In genomic region chr3:184261270-184262165, GRCh38 we compare ENCODE assay signal across 8 cellular contexts. TPM values are rescaled to one million over a fixed set of nuclear protein-coding genes. Genes with fewer than 3 reads are reported as not detected.
A peak's percentile ranks its signal among the peaks of the same experiment; 100 is the strongest.
DNase-seq lines count a peak whose midpoint lies in the region; ATAC-seq and TF ChIP-seq lines count a peak whose summit lies in the region.

CAMK2N2 (minus strand) TSS chr3:184261553; CDS start chr3:184261285, 268 bp downstream.

- no peaks in the 10 kb centered on the region for H4K20me1 ChIP-seq in KMS-11 (ENCODE audit: insufficient read depth)
- no peaks in the 10 kb centered on the region for H4K20me1 ChIP-seq in fibroblast of lung (ENCODE audit: control insufficient read depth, extremely low read depth, insufficient read depth, low read length)

- H3K27ac Mint-ChIP-seq in activated T-helper 1 cell treated with anti-CD3 and anti-CD28 coated beads, Interleukin-12 subunit alpha, Interleukin-12 subunit beta, Interleukin-2, Interleukin-4 antibody, amounts not matched to agents 30 ng/mL and 10 ng/mL and 1 ng/mL, durations not matched to agents 14 hours and 24 hours and 36 hours = peak within 1 kb of the TSS; percentile 78
- peak within 1 kb of the TSS in 6 of 10 donors; percentile 22 to 87 (median 74) for H3K27ac Mint-ChIP-seq in naive thymus-derived CD8-positive, alpha-beta T cell

- CTCF ChIA-PET in GM10248 (lab: Yijun Ruan, JAX) = interaction anchor here (1.2 to 1.5 kb wide), 3 partner anchors 10 to 35 kb away, joined by 4 to 6 read pairs (median 4); partner anchors contain the start of gene EEF1AKMT4

- ATAC-seq in naive thymus-derived CD8-positive, alpha-beta T cell = peak; percentile 38 to 54
- no peak for ATAC-seq in HG03469 (IDR thresholded peaks at IDR 0.05; ENCODE audit: unreplicated experiment)

- H3K4me1 ChIP-seq in KMS-11 (ENCODE audit: low read depth, poor library complexity, severe bottlenecking) (peaks cover 8% of the 10 kb centered on the region), fibroblast of lung (ENCODE audit: control insufficient read depth, extremely low read depth, insufficient read depth, low read length) (peaks cover 5% of the 10 kb centered on the region), tibial artery (peaks cover 0 to 35% (median 31%) of the 10 kb centered on the region in 4 donors)

- H3K36me3 ChIP-seq in KMS-11 (ENCODE audit: insufficient read depth) (no peaks in the 10 kb centered on the region), fibroblast of lung (ENCODE audit: control insufficient read depth, insufficient read depth, low read length) (no peaks in the 10 kb centered on the region), tibial artery (peaks cover 6 to 14% (median 7%) of the 10 kb centered on the region in 3 donors)

- H3K79me2 ChIP-seq in KMS-11 (ENCODE audit: insufficient read depth, low read depth) = no peaks in the 10 kb centered on the region
- H3K79me2 ChIP-seq in fibroblast of lung (ENCODE audit: control insufficient read depth, insufficient read depth, low read length) = no peaks in the 10 kb centered on the region

- peaks cover 39% of the 10 kb centered on the region for H3K27me3 Mint-ChIP-seq in activated T-helper 1 cell treated with anti-CD3 and anti-CD28 coated beads, Interleukin-12 subunit alpha, Interleukin-12 subunit beta, Interleukin-2, Interleukin-4 antibody, amounts not matched to agents 30 ng/mL and 10 ng/mL and 1 ng/mL, durations not matched to agents 14 hours and 24 hours and 36 hours (ENCODE audit: insufficient read depth)
- H3K27me3 Mint-ChIP-seq in naive thymus-derived CD8-positive, alpha-beta T cell = peaks cover 19 to 58% (median 33%) of the 10 kb centered on the region in 5 donors

- H3K4me1 Mint-ChIP-seq in activated T-helper 1 cell treated with anti-CD3 and anti-CD28 coated beads, Interleukin-12 subunit alpha, Interleukin-12 subunit beta, Interleukin-2, Interleukin-4 antibody, amounts not matched to agents 30 ng/mL and 10 ng/mL and 1 ng/mL, durations not matched to agents 14 hours and 24 hours and 36 hours (ENCODE audit: low read depth) = peaks cover 17% of the 10 kb centered on the region
- peaks cover 12 to 24% (median 23%) of the 10 kb centered on the region in 4 donors for H3K4me1 Mint-ChIP-seq in naive thymus-derived CD8-positive, alpha-beta T cell

- peak; percentile 80 for DNase-seq in GM10248 (ENCODE audit: extremely low spot score)
- DNase-seq in OCI-M1 (lab: John Stamatoyannopoulos, UW) = peak; percentile 39
- peak; percentile 50 for DNase-seq in activated T-helper 1 cell treated with anti-CD3 and anti-CD28 coated beads, Interleukin-12 subunit alpha, Interleukin-12 subunit beta, Interleukin-2, Interleukin-4 antibody, amounts not matched to agents 30 ng/mL and 10 ng/mL and 1 ng/mL, durations not matched to agents 14 hours and 24 hours and 36 hours (ENCODE audit: low spot score)
- peak; percentile 38 to 60 for DNase-seq in fibroblast of lung (ENCODE audit: low read depth in 2 of 2)
- peak in 3 of 10 donors; percentile 20 to 46 (median 22) for DNase-seq in naive thymus-derived CD8-positive, alpha-beta T cell
- peak in 1 of 2 donors; percentile 69 for DNase-seq in tibial artery

- peaks cover 8% of the 10 kb centered on the region for H3K36me3 Mint-ChIP-seq in activated T-helper 1 cell treated with anti-CD3 and anti-CD28 coated beads, Interleukin-12 subunit alpha, Interleukin-12 subunit beta, Interleukin-2, Interleukin-4 antibody, amounts not matched to agents 30 ng/mL and 10 ng/mL and 1 ng/mL, durations not matched to agents 14 hours and 24 hours and 36 hours (ENCODE audit: low read depth)
- peaks cover 5 to 13% (median 11%) of the 10 kb centered on the region in 3 donors for H3K36me3 Mint-ChIP-seq in naive thymus-derived CD8-positive, alpha-beta T cell

- POLR2A ChIA-PET in GM10248 (lab: Yijun Ruan, JAX) = interaction anchor here (0.6 kb wide), 1 partner anchor 25 kb away, joined by 6 read pairs; no protein-coding TSS in a partner anchor
- POLR2A ChIA-PET in naive thymus-derived CD8-positive, alpha-beta T cell (lab: Charles Lee) = no interaction called here

- TF ChIP-seq CTCF in GM10248 (IDR thresholded peaks at IDR 0.05; ENCODE audit: control extremely low read depth, extremely low read depth, low read depth, missing control alignments) = no peak
- no peak for TF ChIP-seq CTCF in KMS-11 (conservative IDR thresholded peaks at IDR 0.05; ENCODE audit: low read depth, low read length)
- TF ChIP-seq CTCF in fibroblast of lung (conservative IDR thresholded peaks at IDR 0.05 in 1 of 2, IDR thresholded peaks at IDR 0.05 in 1 of 2; ENCODE audit: low read depth in 1 of 2, low read length in 2 of 2) = no peak
- no peak for TF ChIP-seq CTCF in tibial artery (IDR thresholded peaks at IDR 0.05)

- peak within 1 kb of the TSS; percentile 83 for H3K4me3 Mint-ChIP-seq in activated T-helper 1 cell treated with anti-CD3 and anti-CD28 coated beads, Interleukin-12 subunit alpha, Interleukin-12 subunit beta, Interleukin-2, Interleukin-4 antibody, amounts not matched to agents 30 ng/mL and 10 ng/mL and 1 ng/mL, durations not matched to agents 14 hours and 24 hours and 36 hours
- peak within 1 kb of the TSS; percentile 67 to 90 (median 84) for H3K4me3 Mint-ChIP-seq in naive thymus-derived CD8-positive, alpha-beta T cell

- H3K27me3 ChIP-seq in KMS-11 (ENCODE audit: insufficient read depth, low read depth) (peaks cover 6% of the 10 kb centered on the region), fibroblast of lung (ENCODE audit: control insufficient read depth, insufficient read depth, low read length) (peaks cover 32% of the 10 kb centered on the region), tibial artery (peaks cover 0 to 74% of the 10 kb centered on the region in 2 donors)

- H3K27ac ChIP-seq in KMS-11 (no peak within 1 kb of the TSS), fibroblast of lung (ENCODE audit: insufficient read depth, low read length) (no peak within 1 kb of the TSS), tibial artery (no peak within 1 kb of the TSS)

- H3K4me3 ChIP-seq in KMS-11 (IDR thresholded peaks at IDR 0.05; ENCODE audit: insufficient read depth, low read depth, low read length) (peak within 1 kb of the TSS; percentile 69), fibroblast of lung (replicated peaks in 1 of 4; ENCODE audit: control extremely low read depth in 1 of 4, insufficient read depth in 1 of 4, low read depth in 3 of 4, low read length in 4 of 4) (peak within 1 kb of the TSS; percentile 31 to 51 (median 45)), tibial artery (peak within 1 kb of the TSS; percentile 39 to 52)

- intact Hi-C loops in activated T-helper 1 cell treated with anti-CD3 and anti-CD28 coated beads, Interleukin-12 subunit alpha, Interleukin-12 subunit beta, Interleukin-2, Interleukin-4 antibody, amounts not matched to agents 30 ng/mL and 10 ng/mL and 1 ng/mL, durations not matched to agents 14 hours and 24 hours and 36 hours (cut with micrococcal nuclease) = loop anchor here (1.0 to 5.0 kb wide), 3 partner anchors 12 to 38 kb away; partner anchors contain the start of genes EEF1AKMT4, PSMD2 and VWA5B2
- intact Hi-C loops in tibial artery (cut with DNase I; ENCODE audit: low total_unique reads) = no loop called here

- H3K4me2 ChIP-seq in KMS-11 (peak within 1 kb of the TSS; percentile 97), fibroblast of lung (ENCODE audit: extremely low read depth, insufficient read depth, low read length) (peak within 1 kb of the TSS; percentile 81)

- no peaks in the 10 kb centered on the region for H3K9me3 Mint-ChIP-seq in activated T-helper 1 cell treated with anti-CD3 and anti-CD28 coated beads, Interleukin-12 subunit alpha, Interleukin-12 subunit beta, Interleukin-2, Interleukin-4 antibody, amounts not matched to agents 30 ng/mL and 10 ng/mL and 1 ng/mL, durations not matched to agents 14 hours and 24 hours and 36 hours
- H3K9me3 Mint-ChIP-seq in naive thymus-derived CD8-positive, alpha-beta T cell = peaks cover 0 to 4% (median 0%) of the 10 kb centered on the region in 9 donors

- peak within 1 kb of the TSS; percentile 46; the same call in 1 of the 2 replicates for H3K9ac ChIP-seq in KMS-11
- peak within 1 kb of the TSS; percentile 30 for H3K9ac ChIP-seq in fibroblast of lung (ENCODE audit: insufficient read depth, low read length)

- H2AFZ ChIP-seq in KMS-11 (ENCODE audit: low read depth) (peak within 1 kb of the TSS; percentile 88), fibroblast of lung (ENCODE audit: low read length) (no peak within 1 kb of the TSS)

- H3K9me3 ChIP-seq in fibroblast of lung (ENCODE audit: control insufficient read depth, insufficient read depth, low read depth, low read length) (no peaks in the 10 kb centered on the region), tibial artery (no peaks in the 10 kb centered on the region)

RNA-seq across cellular contexts. Expression of gene CAMK2N2, which starts in this region (rescaled TPM):
- total RNA-seq in activated T-helper 1 cell treated with anti-CD3 and anti-CD28 coated beads, Interleukin-12 subunit alpha, Interleukin-12 subunit beta, Interleukin-2, Interleukin-4 antibody, amounts not matched to agents 30 ng/mL and 10 ng/mL and 1 ng/mL, durations not matched to agents 14 hours and 24 hours and 36 hours = 0.15 and 0.52 TPM in 2 replicates
- under 0.01 TPM in 1 of 2 replicates, not detected in the other for total RNA-seq in fibroblast of lung
- polyA plus RNA-seq in fibroblast of lung = 0.10 and 0.24 TPM in 2 replicates
- 0.56 and 0.66 TPM in 2 replicates for polyA plus RNA-seq in fibroblast of lung (2012)
- polyA minus RNA-seq in fibroblast of lung (ENCODE audit: low replicate concordance) = 1.9 TPM in 1 of 2 replicates, not detected in the other
- total RNA-seq in naive thymus-derived CD8-positive, alpha-beta T cell = not detected
- not detected for polyA plus RNA-seq in naive thymus-derived CD8-positive, alpha-beta T cell

Comparison
In these comparisons a context has a peak if more than half of its experiments do, and no peak if none do; other contexts are left out.
1. Peak in DNase-seq in activated T-helper 1 cell treated with anti-CD3 and anti-CD28 coated beads, Interleukin-12 subunit alpha, Interleukin-12 subunit beta, Interleukin-2, Interleukin-4 antibody, amounts not matched to agents 30 ng/mL and 10 ng/mL and 1 ng/mL, durations not matched to agents 14 hours and 24 hours and 36 hours; RNA of the gene not detected or under 1 TPM.
2. Peak in ATAC-seq in naive thymus-derived CD8-positive, alpha-beta T cell; RNA of the gene not detected or under 1 TPM.